Comparison of ENCODE assay signal across 8 cellular contexts in the genomic region with DNA sequence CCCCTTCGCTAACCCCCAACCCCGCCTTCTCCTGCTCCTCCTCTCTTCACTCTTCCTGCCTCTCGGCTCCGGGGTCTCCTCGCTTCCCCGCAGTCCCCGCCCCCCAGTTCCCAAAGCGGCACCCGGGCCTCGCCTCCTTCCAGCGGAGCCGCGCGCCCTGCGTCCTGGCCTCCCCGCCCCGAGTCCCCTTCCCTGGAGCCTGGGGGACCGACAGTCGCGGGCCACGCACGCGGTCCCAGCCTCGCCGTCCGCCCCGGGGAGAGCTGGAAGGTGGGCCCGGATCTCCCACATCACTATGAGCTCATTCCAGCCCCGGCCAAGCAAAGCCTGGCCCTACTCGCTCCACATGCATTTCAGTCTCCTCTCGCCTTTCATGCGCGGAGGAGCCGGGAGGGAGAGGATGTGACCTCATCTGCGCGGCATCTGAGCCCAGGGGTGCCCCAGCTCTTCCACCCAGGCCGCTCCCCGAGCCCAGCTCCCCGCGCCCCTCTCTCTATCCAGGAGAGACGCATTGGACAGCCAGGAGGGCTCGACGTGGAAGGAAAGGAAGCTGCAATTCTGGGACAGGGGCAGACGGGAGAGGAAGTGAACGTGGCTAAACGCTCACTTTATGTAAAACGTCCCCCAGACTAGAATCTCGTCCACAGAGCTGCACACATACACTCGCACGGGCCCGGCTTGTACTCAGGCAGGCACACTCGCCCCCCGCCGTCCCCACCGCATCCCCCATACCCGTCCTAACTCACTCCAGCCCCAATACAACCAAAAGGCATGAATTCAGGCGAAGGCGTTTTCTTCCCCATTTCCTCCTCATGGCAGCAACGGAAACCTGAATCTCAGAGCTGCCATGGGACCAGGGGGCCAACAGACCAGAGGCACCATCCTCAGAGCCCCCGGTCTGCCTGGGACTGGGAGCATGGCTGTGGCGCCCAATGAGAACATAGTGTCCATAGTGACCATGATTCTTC.
DNase-seq lines count a peak whose midpoint lies in the region; ATAC-seq and TF ChIP-seq lines count a peak whose summit lies in the region.

No MANE protein-coding gene starts in this region.

- no peaks in the 10 kb centered on the region for H4K20me1 ChIP-seq in OCI-LY3 (ENCODE audit: insufficient read depth, low read length)

- 9% methylated on average over 61 of the region's 61 CpGs for WGBS in right cardiac atrium

- DNase-seq in AG08395 (ENCODE audit: low spot score) (peak; percentile 38), right cardiac atrium (peak; percentile 68 to 80 (median 76)), sciatic nerve (ENCODE audit: low spot score) (peak; percentile 73), NCI-H2029 treated with DMSO at 0.1 percent for 48 hours (lab: John Stamatoyannopoulos, UW) (no peak), NCI-H82 treated with DMSO at 0.1 percent for 48 hours (lab: John Stamatoyannopoulos, UW; ENCODE audit: unreplicated experiment) (no peak)
- DNase-seq in activated naive CD8-positive, alpha-beta T cell treated with anti-CD3 and anti-CD28 coated beads, Interleukin-2, amount 50 U/mL, for 16 hours (ENCODE audit: low read depth, low spot score): peak; percentile 11

- H3K9ac ChIP-seq in OCI-LY3 (ENCODE audit: low read length): peak overlapping the region; percentile 84

- peaks cover 61% of the 10 kb centered on the region for H3K4me1 ChIP-seq in OCI-LY3 (ENCODE audit: low read length)
- no peaks in the 10 kb centered on the region for H3K4me1 ChIP-seq in right cardiac atrium (ENCODE audit: control insufficient read depth, insufficient read depth, low read length)

- no peaks in the 10 kb centered on the region; the same call in 1 of the 2 replicates for H3K9me3 ChIP-seq in OCI-LY3 (ENCODE audit: insufficient read depth, low read length)
- H3K9me3 ChIP-seq in right cardiac atrium (ENCODE audit: control insufficient read depth, low read length): no peaks in the 10 kb centered on the region

- peaks cover 5% of the 10 kb centered on the region for H3K36me3 ChIP-seq in OCI-LY3 (replicated peaks; ENCODE audit: low read depth, low read length)

- intact Hi-C loops in right cardiac atrium (cut with DNase I) (no loop called here), sciatic nerve (cut with DNase I) (no loop called here)

- TF ChIP-seq CTCF in OCI-LY3 (IDR thresholded peaks at IDR 0.05; ENCODE audit: low read depth, low read length): no peak

- peak overlapping the region; percentile 82 for H3K4me2 ChIP-seq in OCI-LY3 (ENCODE audit: low read length)

- H3K27ac ChIP-seq in OCI-LY3 (ENCODE audit: low read length) (peak overlapping the region; percentile 63), right cardiac atrium (ENCODE audit: low read length) (no peak overlapping the region)

- H2AFZ ChIP-seq in OCI-LY3 (ENCODE audit: low read depth, low read length): peak overlapping the region; percentile 61

- H3K4me3 ChIP-seq in OCI-LY3 (ENCODE audit: low read length) (peak overlapping the region; percentile 78), right cardiac atrium (ENCODE audit: low read length) (peak overlapping the region; percentile 35)

- no peaks in the 10 kb centered on the region for H3K79me2 ChIP-seq in OCI-LY3 (ENCODE audit: low read length)

- ATAC-seq in GM19463 (IDR thresholded peaks at IDR 0.05; ENCODE audit: unreplicated experiment) (peak; percentile 54), right cardiac atrium (peak; percentile 91 to 94), sciatic nerve (peak; percentile 96)

- H3K27me3 ChIP-seq in OCI-LY3 (ENCODE audit: low read depth, low read length): no peaks in the 10 kb centered on the region
- H3K27me3 ChIP-seq in right cardiac atrium (ENCODE audit: control insufficient read depth, insufficient read depth): no peaks in the 10 kb centered on the region

Comparison
In these comparisons a context has a peak if more than half of its experiments do, and no peak if none do; other contexts are left out.
1. DNase-seq: peak in AG08395 (single experiment), activated naive CD8-positive, alpha-beta T cell treated with anti-CD3 and anti-CD28 coated beads, Interleukin-2, amount 50 U/mL, for 16 hours (single experiment), right cardiac atrium (3 of 3) and sciatic nerve (single experiment); none in NCI-H2029 treated with DMSO at 0.1 percent for 48 hours (single experiment) and NCI-H82 treated with DMSO at 0.1 percent for 48 hours (single experiment).
2. Peak in every context shown above with its lines, with median percentiles within 50 percentile points of each other: ATAC-seq.